In genomic region chr15:77851086-77851485, GRCh38 we compare ENCODE assay signal across 1 cellular context.
TF ChIP-seq lines count a peak whose summit lies in the region.

No MANE protein-coding gene starts in this region.

TF ChIP-seq in GM23338, 12 proteins besides CTCF, POLR2A, EP300 and RAD21 (continued from another document):
- TF ChIP-seq ZNF462 (CRISPR knock-in tag; IDR thresholded peaks at IDR 0.05), result no peak
- TF ChIP-seq REST (IDR thresholded peaks at IDR 0.05; ENCODE audit: unreplicated experiment), result no peak
- TF ChIP-seq ZNF114 (CRISPR knock-in tag; IDR thresholded peaks at IDR 0.05), result no peak
- TF ChIP-seq ZNF331 (CRISPR knock-in tag; IDR thresholded peaks at IDR 0.05; ENCODE audit: low read depth), result no peak
- TF ChIP-seq ETS1 (IDR thresholded peaks at IDR 0.05), result no peak
- TF ChIP-seq EZH2 (IDR thresholded peaks at IDR 0.05; ENCODE audit: low read depth, unreplicated experiment), result no peak
- TF ChIP-seq CREB1 (CRISPR knock-in tag; IDR thresholded peaks at IDR 0.05; ENCODE audit: low read depth), result no peak
